21 cellular contexts compared by ENCODE assay signal in the genomic region with DNA sequence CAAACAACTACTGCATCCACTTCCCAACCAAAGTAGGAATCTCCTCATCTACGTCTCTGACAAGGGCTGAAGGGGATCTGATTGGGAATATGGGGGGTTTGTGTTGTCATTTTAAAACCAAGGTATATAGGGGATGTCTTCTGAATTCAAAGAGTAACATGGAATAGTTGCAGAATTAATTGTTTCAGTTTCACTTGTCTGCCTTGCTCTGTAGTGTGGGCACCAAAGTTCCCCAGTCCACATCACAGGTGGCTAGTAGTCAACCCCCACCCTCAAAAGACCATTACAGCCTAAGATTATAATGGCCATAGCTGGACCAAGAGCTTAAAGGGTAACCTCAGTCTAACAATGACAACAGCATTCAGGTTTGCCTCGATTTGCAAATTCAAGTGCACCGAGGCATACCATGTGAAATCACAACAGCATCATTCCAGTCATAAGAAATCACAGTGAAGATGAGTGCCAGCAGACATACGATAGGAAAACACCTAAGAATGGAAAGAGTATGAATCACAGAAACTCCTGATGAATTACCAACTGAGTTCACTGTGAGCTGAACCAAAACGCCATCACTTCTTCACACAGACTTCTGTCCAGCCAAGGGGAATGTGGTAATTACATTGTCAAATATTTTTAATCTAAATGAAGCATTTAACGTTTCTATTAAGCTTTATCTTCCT. TPM values are rescaled to one million over a fixed set of nuclear protein-coding genes. Genes with fewer than 3 reads are reported as not detected.
DNase-seq lines count a peak whose midpoint lies in the region; ATAC-seq, FAIRE-seq and TF ChIP-seq lines count a peak whose summit lies in the region.
"Had no signal": no experiment of that assay in that cellular context is flagged by ENCODE, and none has a peak within 500 bp of the region (broad histone marks: within the 10 kb centered on the region; RNA-seq: fewer than 3 reads in every experiment).

No MANE protein-coding gene starts in this region.

- H3K27ac ChIP-seq in astrocyte (ENCODE audit: low read depth, low read length) = peak overlapping the region; percentile 16
- H3K27ac ChIP-seq: RWPE1 had no signal

- no peak overlapping the region for H3K4me2 ChIP-seq in astrocyte (ENCODE audit: low read length)
- H3K4me2 ChIP-seq: GM23338 had no signal

- no peak overlapping the region for H3K4me3 Mint-ChIP-seq in activated naive CD8-positive, alpha-beta T cell treated with anti-CD3 and anti-CD28 coated beads, Interleukin-2, amount 50 U/mL, for 24 hours
- no peak overlapping the region for H3K4me3 Mint-ChIP-seq in activated naive CD8-positive, alpha-beta T cell treated with anti-CD3 and anti-CD28 coated beads for 36 hours
- H3K4me3 Mint-ChIP-seq in astrocyte (ENCODE audit: unreplicated experiment) (no peak overlapping the region), type B pancreatic cell (no peak overlapping the region)
- H3K4me3 Mint-ChIP-seq: B cell, GM23338 had no signal

- H4K20me1 ChIP-seq in astrocyte (ENCODE audit: insufficient read depth, low read length) = no peaks in the 10 kb centered on the region

- H3K4me1 ChIP-seq in astrocyte (ENCODE audit: insufficient read depth, low read length) = peaks cover 8% of the 10 kb centered on the region

- no peak overlapping the region for H3K27ac Mint-ChIP-seq in activated naive CD8-positive, alpha-beta T cell treated with anti-CD3 and anti-CD28 coated beads, Interleukin-2, amount 50 U/mL, for 24 hours
- no peak overlapping the region for H3K27ac Mint-ChIP-seq in activated naive CD8-positive, alpha-beta T cell treated with anti-CD3 and anti-CD28 coated beads for 36 hours
- H3K27ac Mint-ChIP-seq in astrocyte (ENCODE audit: unreplicated experiment) (no peak overlapping the region), type B pancreatic cell (peak overlapping the region; percentile 3)
- H3K27ac Mint-ChIP-seq: B cell, GM23338 had no signal

- TF ChIP-seq CTCF in astrocyte (IDR thresholded peaks at IDR 0.05; ENCODE audit: insufficient read depth, low read depth, low read length) (no peak), type B pancreatic cell (conservative IDR thresholded peaks at IDR 0.05) (no peak)

- H3K27me3 Mint-ChIP-seq in activated naive CD8-positive, alpha-beta T cell treated with anti-CD3 and anti-CD28 coated beads, Interleukin-2, amount 50 U/mL, for 24 hours = peaks cover 23% of the 10 kb centered on the region
- H3K27me3 Mint-ChIP-seq in activated naive CD8-positive, alpha-beta T cell treated with anti-CD3 and anti-CD28 coated beads for 36 hours = peaks cover 26% of the 10 kb centered on the region
- H3K27me3 Mint-ChIP-seq in astrocyte (ENCODE audit: low read depth, unreplicated experiment) (no peaks in the 10 kb centered on the region), type B pancreatic cell (no peaks in the 10 kb centered on the region)

- H3K9me3 Mint-ChIP-seq in activated naive CD8-positive, alpha-beta T cell treated with anti-CD3 and anti-CD28 coated beads, Interleukin-2, amount 50 U/mL, for 24 hours = peaks cover 2% of the 10 kb centered on the region
- H3K9me3 Mint-ChIP-seq in activated naive CD8-positive, alpha-beta T cell treated with anti-CD3 and anti-CD28 coated beads for 36 hours = peaks cover 2% of the 10 kb centered on the region
- H3K9me3 Mint-ChIP-seq in astrocyte (ENCODE audit: unreplicated experiment) (no peaks in the 10 kb centered on the region), type B pancreatic cell (no peaks in the 10 kb centered on the region)
- H3K9me3 Mint-ChIP-seq: GM23338 had no signal

- no peaks in the 10 kb centered on the region for H3K79me2 ChIP-seq in astrocyte (ENCODE audit: insufficient read depth, low read length)

- peak; percentile 40 for ATAC-seq in activated naive CD8-positive, alpha-beta T cell treated with anti-CD3 and anti-CD28 coated beads, Interleukin-2, amount 50 U/mL, for 24 hours
- ATAC-seq in esophagus mucosa (peak; percentile 33), HG03565 (IDR thresholded peaks at IDR 0.05; ENCODE audit: unreplicated experiment) (no peak)

- peaks cover 3% of the 10 kb centered on the region for H3K4me1 Mint-ChIP-seq in activated naive CD8-positive, alpha-beta T cell treated with anti-CD3 and anti-CD28 coated beads, Interleukin-2, amount 50 U/mL, for 24 hours
- peaks cover 3% of the 10 kb centered on the region for H3K4me1 Mint-ChIP-seq in activated naive CD8-positive, alpha-beta T cell treated with anti-CD3 and anti-CD28 coated beads for 36 hours
- H3K4me1 Mint-ChIP-seq in astrocyte (ENCODE audit: low read depth, unreplicated experiment) (peaks cover 13% of the 10 kb centered on the region), type B pancreatic cell (ENCODE audit: unreplicated experiment) (peaks cover 14% of the 10 kb centered on the region)
- H3K4me1 Mint-ChIP-seq: B cell, GM23338 had no signal

- FAIRE-seq in astrocyte (lab: Jason Lieb, UNC) = no peak
- FAIRE-seq: GM12891, HepG2 had no signal

- no peaks in the 10 kb centered on the region for H3K36me3 Mint-ChIP-seq in activated naive CD8-positive, alpha-beta T cell treated with anti-CD3 and anti-CD28 coated beads, Interleukin-2, amount 50 U/mL, for 24 hours (ENCODE audit: low read depth)
- H3K36me3 Mint-ChIP-seq in activated naive CD8-positive, alpha-beta T cell treated with anti-CD3 and anti-CD28 coated beads for 36 hours = no peaks in the 10 kb centered on the region
- H3K36me3 Mint-ChIP-seq in astrocyte (ENCODE audit: low read depth, unreplicated experiment) (no peaks in the 10 kb centered on the region), type B pancreatic cell (no peaks in the 10 kb centered on the region)

- H3K9ac ChIP-seq in astrocyte (ENCODE audit: low read length) = no peak overlapping the region

- DNase-seq in activated naive CD8-positive, alpha-beta T cell treated with anti-CD3 and anti-CD28 coated beads, Interleukin-2, amount 50 U/mL, for 24 hours = no peak
- DNase-seq in activated naive CD8-positive, alpha-beta T cell treated with anti-CD3 and anti-CD28 coated beads for 36 hours = no peak
- DNase-seq in astrocyte (ENCODE audit: low read depth) (peak; percentile 53), type B pancreatic cell (ENCODE audit: extremely low spot score, unreplicated experiment) (no peak), NCI-H524 treated with DMSO at 0.1 percent for 48 hours (lab: John Stamatoyannopoulos, UW) (no peak), cerebellum (ENCODE audit: low spot score) (no peak)
- DNase-seq: 8988T, GDM1, KBM-7, NCI-H1417, NCI-H187, NCI-H2107, NCI-H226 had no signal

- H3K27me3 ChIP-seq in astrocyte (ENCODE audit: insufficient read depth, low read length) = peaks cover 26% of the 10 kb centered on the region

- H3K36me3 ChIP-seq in astrocyte (ENCODE audit: insufficient read depth, low read length) = no peaks in the 10 kb centered on the region

- no peaks in the 10 kb centered on the region for H3K9me3 ChIP-seq in astrocyte (ENCODE audit: insufficient read depth, low read depth, low read length)

- no peak overlapping the region for H3K4me3 ChIP-seq in astrocyte (ENCODE audit: insufficient read depth, low read depth, low read length)
- H3K4me3 ChIP-seq: GM23338, PC-9 had no signal

- H2AFZ ChIP-seq in astrocyte (ENCODE audit: low read depth, low read length) = no peak overlapping the region
- H2AFZ ChIP-seq: GM23338, PC-9 had no signal

RNA-seq across cellular contexts. Expression of a gene that starts 52.4 kb away (rescaled TPM):
- total RNA-seq in activated naive CD8-positive, alpha-beta T cell treated with anti-CD3 and anti-CD28 coated beads for 36 hours = under 1 TPM in 1 of 2 experiments, not detected in 1; 0.78 TPM
- total RNA-seq in astrocyte (7.2 and 8.3 TPM in 2 replicates), esophagus mucosa (29.6 TPM), type B pancreatic cell (ENCODE audit: low replicate concordance) (51.7 and 130 TPM in 2 replicates), cerebellum (5.5 TPM)
